ENCODE assay signal across 10 cellular contexts in genomic region chr12:79645235-79645630, GRCh38. TPM values are rescaled to one million over a fixed set of nuclear protein-coding genes. Genes with fewer than 3 reads are reported as not detected.
DNase-seq lines count a peak whose midpoint lies in the region; ATAC-seq and TF ChIP-seq lines count a peak whose summit lies in the region.
"Had no signal": no experiment of that assay in that cellular context is flagged by ENCODE, and none has a peak within 500 bp of the region (broad histone marks: within the 10 kb centered on the region; RNA-seq: fewer than 3 reads in every experiment).

No MANE protein-coding gene starts in this region.

- no peaks in the 10 kb centered on the region for H3K27me3 Mint-ChIP-seq in chondrocyte (ENCODE audit: low read depth)
- no peaks in the 10 kb centered on the region for H3K27me3 Mint-ChIP-seq in activated naive CD8-positive, alpha-beta T cell treated with anti-CD3 and anti-CD28 coated beads for 36 hours

- H3K4me3 Mint-ChIP-seq in chondrocyte (ENCODE audit: unreplicated experiment), result no peak overlapping the region
- H3K4me3 Mint-ChIP-seq in activated naive CD8-positive, alpha-beta T cell treated with anti-CD3 and anti-CD28 coated beads for 36 hours, result no peak overlapping the region

- ATAC-seq in GM18870 (IDR thresholded peaks at IDR 0.05; ENCODE audit: unreplicated experiment) (peak; percentile 98), GM21576 (IDR thresholded peaks at IDR 0.05; ENCODE audit: unreplicated experiment) (peak; percentile 94), HG03095 (IDR thresholded peaks at IDR 0.05; ENCODE audit: unreplicated experiment) (peak; percentile 82)

- H3K9me3 Mint-ChIP-seq in chondrocyte (ENCODE audit: low read depth), result no peaks in the 10 kb centered on the region
- H3K9me3 Mint-ChIP-seq in activated naive CD8-positive, alpha-beta T cell treated with anti-CD3 and anti-CD28 coated beads for 36 hours, result no peaks in the 10 kb centered on the region

- H3K4me1 Mint-ChIP-seq in chondrocyte (ENCODE audit: low read depth), result peaks cover 46% of the 10 kb centered on the region
- no peaks in the 10 kb centered on the region for H3K4me1 Mint-ChIP-seq in activated naive CD8-positive, alpha-beta T cell treated with anti-CD3 and anti-CD28 coated beads for 36 hours

- H3K27ac Mint-ChIP-seq in chondrocyte (ENCODE audit: unreplicated experiment), result peak overlapping the region; percentile 6
- no peak overlapping the region for H3K27ac Mint-ChIP-seq in activated naive CD8-positive, alpha-beta T cell treated with anti-CD3 and anti-CD28 coated beads for 36 hours

- TF ChIP-seq CTCF in chondrocyte (IDR thresholded peaks at IDR 0.05), result no peak

- no peaks in the 10 kb centered on the region for H3K36me3 Mint-ChIP-seq in chondrocyte (ENCODE audit: low read depth)
- no peaks in the 10 kb centered on the region for H3K36me3 Mint-ChIP-seq in activated naive CD8-positive, alpha-beta T cell treated with anti-CD3 and anti-CD28 coated beads for 36 hours

- DNase-seq in chondrocyte (ENCODE audit: low spot score), result no peak
- no peak for DNase-seq in activated T-cell treated with anti-CD3 and anti-CD28 coated beads for 4 hours
- DNase-seq in NCI-H2227 treated with DMSO at 0.1 percent for 48 hours (lab: John Stamatoyannopoulos, UW), result no peak
- no peak for DNase-seq in activated naive CD8-positive, alpha-beta T cell treated with anti-CD3 and anti-CD28 coated beads for 36 hours
- no peak for DNase-seq in activated CD4-positive, CD25-positive, alpha-beta regulatory T cell treated with anti-CD3 and anti-CD28 coated beads, Interleukin-2, amount 50 U/mL, for 72 hours
- DNase-seq: activated CD4-positive, alpha-beta T cell treated with anti-CD3 and anti-CD28 coated beads for 48 hours; NCI-H446 had no signal

RNA-seq across cellular contexts. Expression of gene PAWR, which starts 45.5 kb away (rescaled TPM):
- 127 to 157 TPM (median 137 TPM) in 3 replicates for total RNA-seq in chondrocyte
- total RNA-seq in activated naive CD8-positive, alpha-beta T cell treated with anti-CD3 and anti-CD28 coated beads for 36 hours, result 10 to 100 TPM; 10.0 to 13.4 TPM
